Comparison of ENCODE assay signal across 16 cellular contexts in the genomic region with DNA sequence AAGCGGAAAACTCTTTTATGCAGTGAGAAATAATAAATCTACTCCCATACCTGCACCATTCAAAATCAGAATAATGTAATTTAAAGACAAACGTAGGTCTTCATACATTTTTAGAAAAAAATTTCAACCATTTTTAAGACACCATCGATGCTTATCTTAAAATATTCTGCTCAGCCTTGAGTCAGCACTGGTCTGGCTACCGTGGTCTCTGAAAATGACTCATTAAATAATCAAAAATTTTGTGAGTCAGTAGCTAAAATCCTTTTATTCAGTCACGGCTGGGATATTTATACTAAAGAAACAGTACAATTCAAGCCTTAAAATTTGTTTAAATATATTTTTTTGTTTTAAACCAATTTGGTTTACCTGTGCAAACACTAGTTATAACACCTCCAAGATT.
DNase-seq lines count a peak whose midpoint lies in the region; ATAC-seq and TF ChIP-seq lines count a peak whose summit lies in the region.
"Had no signal": no experiment of that assay in that cellular context is flagged by ENCODE, and none has a peak within 500 bp of the region (broad histone marks: within the 10 kb centered on the region; RNA-seq: fewer than 3 reads in every experiment).

No MANE protein-coding gene starts in this region.

- H3K4me3 ChIP-seq in SU-DHL-6 (ENCODE audit: insufficient read depth, low read length, poor library complexity, severe bottlenecking) (no peak overlapping the region), fibroblast of the aortic adventitia (ENCODE audit: low read depth, low read length) (no peak overlapping the region)
- H3K4me3 ChIP-seq: hepatocyte had no signal

- H3K4me2 ChIP-seq in SU-DHL-6 (ENCODE audit: low read depth, low read length, poor library complexity, severe bottlenecking), result no peak overlapping the region
- H3K4me2 ChIP-seq: hepatocyte had no signal

- DNase-seq in HS-27A (ENCODE audit: low read depth), result peak; percentile 31
- DNase-seq in fibroblast of the aortic adventitia (ENCODE audit: low read depth), result peak; percentile 70
- peak; percentile 34 for DNase-seq in stromal cell of bone marrow (ENCODE audit: low read depth)
- no peak for DNase-seq in NCI-H1092 (lab: John Stamatoyannopoulos, UW)
- DNase-seq in stimulated activated CD4-positive, alpha-beta T cell treated with anti-CD3 and anti-CD28 coated beads, Interleukin-4, amount 100 ng/mL, for 1 hour, result no peak
- DNase-seq: cerebellar nuclear complex; naive thymus-derived CD8-positive, alpha-beta T cell; NCI-H1105; NCI-H2171; retina; stimulated activated CD4-positive, alpha-beta T cell treated with anti-CD3 and anti-CD28 coated beads, Interleukin-2, amount 100 ng/mL, for 48 hours; WERI-Rb-1 had no signal

- TF ChIP-seq CTCF in SU-DHL-6 (IDR thresholded peaks at IDR 0.05; ENCODE audit: insufficient read depth, low read length, poor library complexity, severe bottlenecking) (no peak), fibroblast of the aortic adventitia (IDR thresholded peaks at IDR 0.05; ENCODE audit: insufficient read depth, low read length) (no peak)

- no peaks in the 10 kb centered on the region for H3K9me2 ChIP-seq in SU-DHL-6 (replicated peaks; ENCODE audit: insufficient read depth, low read length)

- peaks cover 14% of the 10 kb centered on the region; the same call in 1 of the 2 replicates for H3K9me3 ChIP-seq in SU-DHL-6 (ENCODE audit: insufficient read depth, low read length)

- H3K27ac ChIP-seq in SU-DHL-6 (ENCODE audit: low read depth, low read length), result no peak overlapping the region
- H3K27ac ChIP-seq: epithelial cell of prostate, hepatocyte, WERI-Rb-1 had no signal

- H3K27me3 ChIP-seq in SU-DHL-6 (ENCODE audit: low read length), result no peaks in the 10 kb centered on the region
- H3K27me3 ChIP-seq: hepatocyte had no signal

- peak overlapping the region; percentile 56 for H2AFZ ChIP-seq in SU-DHL-6 (ENCODE audit: low read depth, low read length, severe bottlenecking)
- H2AFZ ChIP-seq: hepatocyte had no signal

- no peak overlapping the region for H3K9ac ChIP-seq in SU-DHL-6 (ENCODE audit: low read length)

- H4K20me1 ChIP-seq in SU-DHL-6 (ENCODE audit: low read depth, low read length), result no peaks in the 10 kb centered on the region

- no peaks in the 10 kb centered on the region for H3F3A ChIP-seq in SU-DHL-6 (ENCODE audit: insufficient read depth)

- no peaks in the 10 kb centered on the region for H3K79me2 ChIP-seq in SU-DHL-6 (ENCODE audit: insufficient read depth, low read length)
- H3K79me2 ChIP-seq: hepatocyte had no signal

- no peaks in the 10 kb centered on the region for H3K36me3 ChIP-seq in SU-DHL-6 (ENCODE audit: low read length)
- H3K36me3 ChIP-seq: WERI-Rb-1 had no signal

- ATAC-seq in GM18909 (IDR thresholded peaks at IDR 0.05; ENCODE audit: poor library complexity, unreplicated experiment), result no peak
- ATAC-seq: naive thymus-derived CD8-positive, alpha-beta T cell had no signal

Comparison
In these comparisons a context has a peak if more than half of its experiments do, and no peak if none do; other contexts are left out.
1. DNase-seq: peak in HS-27A (single experiment), fibroblast of the aortic adventitia (single experiment) and stromal cell of bone marrow (single experiment); none in NCI-H1092 (single experiment) and stimulated activated CD4-positive, alpha-beta T cell treated with anti-CD3 and anti-CD28 coated beads, Interleukin-4, amount 100 ng/mL, for 1 hour (single experiment).